1 cellular context compared by ENCODE assay signal in the genomic region with DNA sequence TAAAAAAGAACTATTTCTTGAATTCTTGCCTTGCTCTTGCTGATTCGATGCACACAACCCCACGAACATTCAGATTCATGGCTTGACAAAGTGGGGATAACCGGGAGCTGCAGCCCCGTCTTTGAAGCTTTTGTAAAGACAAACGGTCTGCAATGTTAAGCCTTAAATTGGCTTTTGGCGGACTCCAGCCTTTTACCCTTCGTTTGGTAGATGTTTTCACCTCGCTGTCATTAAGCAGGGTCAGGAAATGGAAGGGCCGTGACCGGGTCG.
TF ChIP-seq lines count a peak whose summit lies in the region.

No MANE protein-coding gene starts in this region.

TF ChIP-seq in WTC11, 78 proteins besides CTCF, POLR2A, EP300 and RAD21 (continued from another document):
- TF ChIP-seq ZNF532 (CRISPR knock-in tag; IDR thresholded peaks at IDR 0.05; ENCODE audit: borderline replicate concordance), result no peak
- TF ChIP-seq, protein P1, sequence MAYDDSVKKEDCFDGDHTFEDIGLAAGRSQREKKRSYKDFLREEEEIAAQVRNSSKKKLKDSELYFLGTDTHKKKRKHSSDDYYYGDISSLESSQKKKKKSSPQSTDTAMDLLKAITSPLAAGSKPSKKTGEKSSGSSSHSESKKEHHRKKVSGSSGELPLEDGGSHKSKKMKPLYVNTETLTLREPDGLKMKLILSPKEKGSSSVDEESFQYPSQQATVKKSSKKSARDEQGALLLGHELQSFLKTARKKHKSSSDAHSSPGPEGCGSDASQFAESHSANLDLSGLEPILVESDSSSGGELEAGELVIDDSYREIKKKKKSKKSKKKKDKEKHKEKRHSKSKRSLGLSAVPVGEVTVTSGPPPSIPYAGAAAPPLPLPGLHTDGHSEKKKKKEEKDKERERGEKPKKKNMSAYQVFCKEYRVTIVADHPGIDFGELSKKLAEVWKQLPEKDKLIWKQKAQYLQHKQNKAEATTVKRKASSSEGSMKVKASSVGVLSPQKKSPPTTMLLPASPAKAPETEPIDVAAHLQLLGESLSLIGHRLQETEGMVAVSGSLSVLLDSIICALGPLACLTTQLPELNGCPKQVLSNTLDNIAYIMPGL (CRISPR knock-in tag; IDR thresholded peaks at IDR 0.05), result no peak
- TF ChIP-seq ZNF219 (CRISPR knock-in tag; IDR thresholded peaks at IDR 0.05; ENCODE audit: borderline replicate concordance), result no peak
- no peak for TF ChIP-seq ESRRA (CRISPR knock-in tag; IDR thresholded peaks at IDR 0.05; ENCODE audit: borderline replicate concordance)
